In the genomic region with DNA sequence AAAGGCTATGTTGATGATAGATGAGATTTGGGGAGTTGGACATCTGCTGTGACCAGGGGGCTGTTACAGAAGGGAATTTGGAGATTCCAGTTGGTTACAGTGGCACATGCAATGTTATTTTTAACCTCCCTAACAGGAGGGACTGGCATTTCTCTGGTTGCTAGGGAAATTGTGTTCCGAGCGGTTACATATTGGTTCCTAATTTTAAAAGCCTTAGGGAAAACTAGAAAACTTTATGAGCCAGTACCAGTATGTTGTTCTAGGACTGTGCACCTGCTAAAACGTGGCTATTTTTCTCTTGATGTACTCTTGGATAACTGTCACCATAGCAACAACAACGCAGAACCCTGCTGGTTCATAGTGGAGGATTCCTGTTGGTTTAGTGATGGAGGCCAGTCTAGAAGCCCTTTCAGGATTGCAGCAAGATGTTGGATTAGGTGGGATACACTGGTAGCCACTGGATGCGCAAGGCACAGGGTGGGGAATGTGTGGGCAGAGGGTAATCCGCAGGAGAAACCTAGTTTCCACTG, we compare ENCODE assay signal across 18 cellular contexts.
DNase-seq lines count a peak whose midpoint lies in the region; ATAC-seq, FAIRE-seq and TF ChIP-seq lines count a peak whose summit lies in the region.
"Had no signal": no experiment of that assay in that cellular context is flagged by ENCODE, and none has a peak within 500 bp of the region (broad histone marks: within the 10 kb centered on the region; RNA-seq: fewer than 3 reads in every experiment).

No MANE protein-coding gene starts in this region.

- H3K9ac ChIP-seq in MM.1S (ENCODE audit: low read length) (peak overlapping the region; percentile 68), K562 (ENCODE audit: insufficient read depth in 1 of 2, low read depth in 2 of 2, low read length in 2 of 2) (no peak overlapping the region), trophoblast cell (ENCODE audit: low read length) (no peak overlapping the region)

- no peak overlapping the region for H2BK120ac ChIP-seq in trophoblast cell (ENCODE audit: insufficient read depth, low read length, poor library complexity)

- H2BK12ac ChIP-seq in trophoblast cell (ENCODE audit: low read length), result no peak overlapping the region

- no peak overlapping the region for H2BK5ac ChIP-seq in trophoblast cell (ENCODE audit: low read depth, low read length, poor library complexity)

- H2AK5ac ChIP-seq in trophoblast cell (ENCODE audit: low read length), result no peak overlapping the region

- peak; percentile 3 for DNase-seq in NCI-H1105 treated with DMSO at 0.1 percent for 48 hours (lab: John Stamatoyannopoulos, UW)
- DNase-seq in NCI-H1105 (lab: John Stamatoyannopoulos, UW), result no peak
- no peak for DNase-seq in MM.1S
- DNase-seq in K562 (ENCODE audit: extremely low read depth in 1 of 4, low spot score in 3 of 4), result no peak
- peak; percentile 48 to 89 for DNase-seq in trophoblast cell
- DNase-seq in Right ventricle myocardium superior, result no peak
- no peak for DNase-seq in CD1c-positive myeloid dendritic cell (ENCODE audit: extremely low spot score)
- no peak for DNase-seq in activated CD8-positive, alpha-beta T cell treated with anti-CD3 and anti-CD28 coated beads for 36 hours
- DNase-seq: Caco-2, KBM-7, NCI-H1436 treated with DMSO at 0.1 percent for 48 hours, NCI-H2171 treated with DMSO at 0.1 percent for 48 hours, NCI-H524 treated with DMSO at 0.1 percent for 48 hours, PC-9, T-helper 1 cell had no signal

- H4K20me1 ChIP-seq in MM.1S (ENCODE audit: insufficient read depth, low read length) (no peaks in the 10 kb centered on the region), K562 (replicated peaks; ENCODE audit: control insufficient read depth, insufficient read depth, low read length) (no peaks in the 10 kb centered on the region)

- peaks cover 43% of the 10 kb centered on the region for H3K4me1 ChIP-seq in MM.1S (ENCODE audit: low read length)
- no peaks in the 10 kb centered on the region for H3K4me1 ChIP-seq in K562 (replicated peaks in 1 of 2; ENCODE audit: control insufficient read depth in 2 of 2, insufficient read depth in 2 of 2, low read length in 2 of 2)
- no peaks in the 10 kb centered on the region for H3K4me1 ChIP-seq in trophoblast cell (ENCODE audit: control insufficient read depth in 1 of 2, insufficient read depth in 2 of 2, low read length in 2 of 2)
- H3K4me1 ChIP-seq: A549, Caco-2 had no signal

- no peaks in the 10 kb centered on the region for H3K9me3 Mint-ChIP-seq in activated CD8-positive, alpha-beta T cell treated with anti-CD3 and anti-CD28 coated beads for 36 hours

- H3K27ac Mint-ChIP-seq in activated CD8-positive, alpha-beta T cell treated with anti-CD3 and anti-CD28 coated beads for 36 hours, result no peak overlapping the region
- H3K27ac Mint-ChIP-seq: CD14-positive monocyte had no signal

- TF ChIP-seq CTCF in MM.1S (IDR thresholded peaks at IDR 0.05; ENCODE audit: low read length), result no peak
- TF ChIP-seq CTCF in K562 (IDR thresholded peaks at IDR 0.05 in 2 of 3, conservative IDR thresholded peaks at IDR 0.05 in 1 of 3; ENCODE audit: insufficient read depth in 2 of 3, low read depth in 1 of 3, low read length in 3 of 3), result no peak
- TF ChIP-seq CTCF in activated CD8-positive, alpha-beta T cell treated with anti-CD3 and anti-CD28 coated beads for 36 hours (IDR thresholded peaks at IDR 0.05), result no peak

- no peaks in the 10 kb centered on the region for H3K9me3 ChIP-seq in MM.1S (replicated peaks; ENCODE audit: insufficient read depth, low read length)
- no peaks in the 10 kb centered on the region for H3K9me3 ChIP-seq in K562 (replicated peaks; ENCODE audit: control insufficient read depth, insufficient read depth, low read depth, low read length)
- H3K9me3 ChIP-seq in trophoblast cell (ENCODE audit: insufficient read depth, low read depth, low read length), result no peaks in the 10 kb centered on the region
- H3K9me3 ChIP-seq: Caco-2 had no signal

- peak overlapping the region; percentile 82 for H3K4me2 ChIP-seq in MM.1S (ENCODE audit: low read depth, low read length)
- no peak overlapping the region for H3K4me2 ChIP-seq in K562 (ENCODE audit: insufficient read depth, low read length)
- no peak overlapping the region for H3K4me2 ChIP-seq in trophoblast cell (ENCODE audit: low read length)

- no peak for ATAC-seq in K562
- ATAC-seq in Right ventricle myocardium superior (ENCODE audit: poor library complexity), result no peak
- no peak for ATAC-seq in activated CD8-positive, alpha-beta T cell treated with anti-CD3 and anti-CD28 coated beads for 36 hours
- ATAC-seq: A549 had no signal

- H3K4ac ChIP-seq in trophoblast cell (ENCODE audit: low read depth, low read length), result no peak overlapping the region

- H3K9me2 ChIP-seq in MM.1S (replicated peaks; ENCODE audit: insufficient read depth, low read length), result no peaks in the 10 kb centered on the region

- H3K4me1 Mint-ChIP-seq in activated CD8-positive, alpha-beta T cell treated with anti-CD3 and anti-CD28 coated beads for 36 hours (ENCODE audit: low read depth), result no peaks in the 10 kb centered on the region
- H3K4me1 Mint-ChIP-seq: CD14-positive monocyte had no signal

- POLR2A ChIA-PET in K562 (lab: Yijun Ruan, JAX), result no interaction called here
- POLR2A ChIA-PET in activated CD8-positive, alpha-beta T cell treated with anti-CD3 and anti-CD28 coated beads for 36 hours (lab: Charles Lee), result no interaction called here

- H3K36me3 ChIP-seq in MM.1S (replicated peaks; ENCODE audit: insufficient read depth, low read length), result no peaks in the 10 kb centered on the region
- H3K36me3 ChIP-seq in K562 (ENCODE audit: control insufficient read depth, insufficient read depth, low read length), result no peaks in the 10 kb centered on the region
- no peaks in the 10 kb centered on the region for H3K36me3 ChIP-seq in trophoblast cell (ENCODE audit: control insufficient read depth in 1 of 2, insufficient read depth in 2 of 2, low read length in 2 of 2)

- H3F3A ChIP-seq in MM.1S (ENCODE audit: insufficient read depth, low read length), result peaks cover 20% of the 10 kb centered on the region

- H3K79me2 ChIP-seq in MM.1S (ENCODE audit: low read length), result no peaks in the 10 kb centered on the region
- no peaks in the 10 kb centered on the region for H3K79me2 ChIP-seq in K562 (ENCODE audit: control insufficient read depth, insufficient read depth, low read length)
- H3K79me2 ChIP-seq in trophoblast cell (ENCODE audit: control insufficient read depth, insufficient read depth, low read length, poor library complexity), result no peaks in the 10 kb centered on the region

- no peak overlapping the region for H4K12ac ChIP-seq in trophoblast cell (ENCODE audit: low read depth, low read length)

- H4K8ac ChIP-seq in trophoblast cell (ENCODE audit: low read depth, low read length), result no peak overlapping the region

- in situ Hi-C loops in K562 (cut with MboI), result no loop called here

- intact Hi-C loops in K562 (cut with micrococcal nuclease) (no loop called here), Right ventricle myocardium superior (cut with DNase I) (no loop called here)
- intact Hi-C loops in activated CD8-positive, alpha-beta T cell treated with anti-CD3 and anti-CD28 coated beads for 36 hours (cut with micrococcal nuclease), result no loop called here

- WGBS in K562 (ENCODE audit: insufficient coverage, low coverage, missing lambda C conversion rate), result 2% methylated on average over 6 of the region's 6 CpGs
- WGBS in trophoblast cell (ENCODE audit: extremely low coverage, insufficient coverage, insufficient read length), result no CpG with 5 or more reads among the region's 6 CpGs

- H3K36me3 Mint-ChIP-seq in activated CD8-positive, alpha-beta T cell treated with anti-CD3 and anti-CD28 coated beads for 36 hours (ENCODE audit: low read depth), result no peaks in the 10 kb centered on the region
- H3K36me3 Mint-ChIP-seq: CD14-positive monocyte had no signal

- H3K18ac ChIP-seq in trophoblast cell (ENCODE audit: low read length), result no peak overlapping the region

- H3K27ac ChIP-seq in MM.1S (ENCODE audit: low read length) (peak overlapping the region; percentile 93), K562 (ENCODE audit: extremely low read depth, low read depth, low read length) (no peak overlapping the region), trophoblast cell (ENCODE audit: low read depth, low read length) (no peak overlapping the region)
- H3K27ac ChIP-seq: A549, PC-9 had no signal

- CTCF ChIA-PET in K562 (lab: Yijun Ruan, JAX; ENCODE audit: low intra/inter-chr PET ratio), result no interaction called here
- CTCF ChIA-PET in activated CD8-positive, alpha-beta T cell treated with anti-CD3 and anti-CD28 coated beads for 36 hours (lab: Charles Lee), result no interaction called here

- no peaks in the 10 kb centered on the region for H3K27me3 ChIP-seq in MM.1S (replicated peaks; ENCODE audit: insufficient read depth, low read length)
- H3K27me3 ChIP-seq in K562 (ENCODE audit: control insufficient read depth in 2 of 2, insufficient read depth in 2 of 2, low read length in 2 of 2), result peaks cover 0 to 15% of the 10 kb centered on the region in 2 experiments; a peak in 3 of 5 replicates
- no peaks in the 10 kb centered on the region for H3K27me3 ChIP-seq in trophoblast cell (ENCODE audit: insufficient read depth, low read length)

- TF ChIP-seq RAD21 in K562 (CRISPR knock-in tag; conservative IDR thresholded peaks at IDR 0.05 in 1 of 2, IDR thresholded peaks at IDR 0.05 in 1 of 2), result no peak

- H2AFZ ChIP-seq in MM.1S (ENCODE audit: low read length), result peak overlapping the region; percentile 34
- no peak overlapping the region for H2AFZ ChIP-seq in K562 (ENCODE audit: low read depth, low read length)
- no peak overlapping the region for H2AFZ ChIP-seq in trophoblast cell (ENCODE audit: insufficient read depth, low read length, poor library complexity)
- H2AFZ ChIP-seq: PC-9 had no signal

- H3K79me1 ChIP-seq in trophoblast cell (ENCODE audit: low read length), result no peaks in the 10 kb centered on the region

- no peak overlapping the region for H3K14ac ChIP-seq in trophoblast cell (ENCODE audit: low read length)

- no peak overlapping the region for H3K23ac ChIP-seq in trophoblast cell (ENCODE audit: low read length)

- TF ChIP-seq EP300 in K562 (IDR thresholded peaks at IDR 0.05; ENCODE audit: low read length), result no peak

- H4K91ac ChIP-seq in trophoblast cell (ENCODE audit: low read depth, low read length), result no peak overlapping the region

- no TSS peak for BruUV-seq in K562 (replicated peaks; lab: Mats Ljungman, UMichigan)

- no peak for TF ChIP-seq POLR2A in K562 (conservative IDR thresholded peaks at IDR 0.05)

- no peak for FAIRE-seq in K562 (lab: Jason Lieb, UNC)
- FAIRE-seq: A549, H1 had no signal

- peak overlapping the region; percentile 62 for H3K4me3 ChIP-seq in MM.1S (ENCODE audit: low read length)
- no peak overlapping the region for H3K4me3 ChIP-seq in K562
- H3K4me3 ChIP-seq in trophoblast cell (ENCODE audit: low read depth, low read length), result no peak overlapping the region
- H3K4me3 ChIP-seq: PC-9 had no signal

- H3K4me3 Mint-ChIP-seq in activated CD8-positive, alpha-beta T cell treated with anti-CD3 and anti-CD28 coated beads for 36 hours, result no peak overlapping the region
- H3K4me3 Mint-ChIP-seq: CD14-positive monocyte had no signal

- no peaks in the 10 kb centered on the region for H3K9me1 ChIP-seq in K562 (ENCODE audit: control insufficient read depth, insufficient read depth, low read length)

- H3K27me3 Mint-ChIP-seq in activated CD8-positive, alpha-beta T cell treated with anti-CD3 and anti-CD28 coated beads for 36 hours, result peaks cover 22% of the 10 kb centered on the region

TF ChIP-seq in K562, 482 proteins besides CTCF, POLR2A, EP300 and RAD21:
- TF ChIP-seq ZNF444 (CRISPR knock-in tag; IDR thresholded peaks at IDR 0.05) (no peak), RFX1 (IDR thresholded peaks at IDR 0.05) (peak; percentile 58)
TF ChIP-seq in K562: peak in this region for 1.

Comparison
In these comparisons a context has a peak if more than half of its experiments do, and no peak if none do; other contexts are left out.
1. DNase-seq: peak in NCI-H1105 treated with DMSO at 0.1 percent for 48 hours (single experiment) and trophoblast cell (2 of 2); none in NCI-H1105 (single experiment), MM.1S (single experiment), K562 (0 of 4), Right ventricle myocardium superior (single experiment), CD1c-positive myeloid dendritic cell (single experiment) and activated CD8-positive, alpha-beta T cell treated with anti-CD3 and anti-CD28 coated beads for 36 hours (single experiment).